In the genomic region with DNA sequence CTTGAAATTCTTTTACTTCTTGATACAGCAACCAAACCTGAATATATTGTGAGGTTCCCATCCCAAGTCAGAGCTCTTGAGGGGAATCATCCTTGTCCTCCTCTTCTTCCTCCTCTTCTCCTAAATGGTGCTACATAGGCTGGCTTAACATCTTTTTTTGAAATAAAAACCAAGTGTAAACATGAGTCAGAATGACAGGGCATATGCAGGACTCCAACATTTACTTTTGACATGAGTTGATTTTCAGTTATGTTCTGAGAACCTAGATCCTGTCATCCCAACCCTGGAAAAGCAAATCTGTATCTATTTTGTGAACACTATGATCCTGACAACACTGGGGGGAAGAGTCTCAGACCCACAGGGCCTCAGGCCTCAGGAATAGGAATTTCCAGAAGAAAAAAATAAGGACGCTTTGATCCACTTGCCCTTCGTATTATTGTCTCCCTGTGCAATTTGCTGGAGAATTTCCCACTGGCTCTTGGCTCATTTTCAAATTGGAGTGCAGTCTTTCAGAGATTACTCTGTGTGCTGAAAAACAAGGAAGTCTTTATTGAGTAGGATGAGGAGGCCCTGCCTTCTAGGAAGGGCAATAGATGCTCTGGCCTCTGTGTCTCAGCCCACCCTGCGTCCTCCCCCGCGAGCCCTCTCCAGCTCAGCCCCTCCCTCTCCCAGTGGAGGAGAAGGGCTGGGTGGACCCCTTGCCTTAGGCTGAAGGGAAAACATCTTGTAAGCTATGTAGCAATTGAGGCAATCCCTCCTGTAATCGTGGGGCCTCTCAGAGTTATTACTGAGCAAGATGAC, we compare ENCODE assay signal across 12 cellular contexts.
DNase-seq lines count a peak whose midpoint lies in the region; ATAC-seq and TF ChIP-seq lines count a peak whose summit lies in the region.
"Had no signal": no experiment of that assay in that cellular context is flagged by ENCODE, and none has a peak within 500 bp of the region (broad histone marks: within the 10 kb centered on the region; RNA-seq: fewer than 3 reads in every experiment).

No MANE protein-coding gene starts in this region.

- H3K4me2 ChIP-seq in mammary epithelial cell (ENCODE audit: insufficient read depth, low read depth, low read length): peak overlapping the region; percentile 0

- no peak overlapping the region for H3K9ac ChIP-seq in mammary epithelial cell (ENCODE audit: insufficient read depth, low read length)

- no peaks in the 10 kb centered on the region for H4K20me1 ChIP-seq in mammary epithelial cell (ENCODE audit: insufficient read depth, low read length)

- H3K36me3 Mint-ChIP-seq in activated T-cell treated with anti-CD3 and anti-CD28 coated beads, Interleukin-2, amount 50 U/mL, for 4 hours (ENCODE audit: insufficient read depth): no peaks in the 10 kb centered on the region

- no peaks in the 10 kb centered on the region for H3K4me1 Mint-ChIP-seq in activated T-cell treated with anti-CD3 and anti-CD28 coated beads, Interleukin-2, amount 50 U/mL, for 4 hours (ENCODE audit: low read depth)

- H3K9me3 Mint-ChIP-seq in activated T-cell treated with anti-CD3 and anti-CD28 coated beads, Interleukin-2, amount 50 U/mL, for 4 hours: no peaks in the 10 kb centered on the region

- no TSS peak for BruUV-seq in mammary epithelial cell (replicated peaks; lab: Mats Ljungman, UMichigan)

- POLR2A ChIA-PET in HEK293 (lab: Yijun Ruan, JAX): no interaction called here

- H3K79me2 ChIP-seq in mammary epithelial cell (ENCODE audit: insufficient read depth, low read length): no peaks in the 10 kb centered on the region

- no peak overlapping the region for H3K4me3 ChIP-seq in HEK293 (ENCODE audit: low read depth, low read length)
- no peak overlapping the region for H3K4me3 ChIP-seq in mammary epithelial cell (replicated peaks in 1 of 3; ENCODE audit: insufficient read depth in 1 of 3, low read depth in 2 of 3, low read length in 3 of 3)

- dilution Hi-C loops in mammary epithelial cell (cut with HindIII; ENCODE audit: low sequenced_read_pairs): no loop called here

- CTCF ChIA-PET in HEK293 (lab: Yijun Ruan, JAX) (interaction anchor here (0.6 to 1.3 kb wide), 3 partner anchors 14 to 237 kb away, joined by 3 to 4 read pairs (median 3); no protein-coding TSS in a partner anchor), mammary epithelial cell (lab: Charles Lee; ENCODE audit: low non-redundant PET) (no interaction called here)

- TF ChIP-seq CTCF in HEK293 (tag by site-specific recombination; IDR thresholded peaks at IDR 0.05) (no peak), mammary epithelial cell (conservative IDR thresholded peaks at IDR 0.05 in 1 of 2, IDR thresholded peaks at IDR 0.05 in 1 of 2; ENCODE audit: extremely low read depth in 1 of 2, insufficient read depth in 1 of 2, low read depth in 1 of 2, low read length in 2 of 2) (no peak)

- no peaks in the 10 kb centered on the region for H3K36me3 ChIP-seq in HEK293 (ENCODE audit: control insufficient read depth in 2 of 2, insufficient read depth in 1 of 2, low read length in 2 of 2)
- no peaks in the 10 kb centered on the region for H3K36me3 ChIP-seq in mammary epithelial cell (ENCODE audit: insufficient read depth, low read length)

- no peak overlapping the region for H3K4me3 Mint-ChIP-seq in activated T-cell treated with anti-CD3 and anti-CD28 coated beads, Interleukin-2, amount 50 U/mL, for 4 hours

- in situ Hi-C loops in mammary epithelial cell (cut with MboI; ENCODE audit: low sequenced_read_pairs in 2 of 2): no loop called here

- no peaks in the 10 kb centered on the region for H3K27me3 ChIP-seq in mammary epithelial cell (ENCODE audit: insufficient read depth, low read length)

- no peak overlapping the region; the same call in 1 of the 2 replicates for H3K27ac ChIP-seq in HEK293 (ENCODE audit: extremely low read depth, low read depth, low read length)
- no peak overlapping the region for H3K27ac ChIP-seq in mammary epithelial cell (ENCODE audit: insufficient read depth, low read depth, low read length)

- peaks cover 21% of the 10 kb centered on the region for H3K4me1 ChIP-seq in HEK293 (ENCODE audit: control insufficient read depth, insufficient read depth, low read length)
- peaks cover 6% of the 10 kb centered on the region for H3K4me1 ChIP-seq in mammary epithelial cell (ENCODE audit: insufficient read depth, low read length)

- H3K9me3 ChIP-seq in HEK293 (ENCODE audit: control insufficient read depth, insufficient read depth, low read depth, low read length) (no peaks in the 10 kb centered on the region), mammary epithelial cell (replicated peaks; ENCODE audit: insufficient read depth, low read length) (no peaks in the 10 kb centered on the region)

- peaks cover 6% of the 10 kb centered on the region for H3K27me3 Mint-ChIP-seq in activated T-cell treated with anti-CD3 and anti-CD28 coated beads, Interleukin-2, amount 50 U/mL, for 4 hours (ENCODE audit: low read depth)

- DNase-seq in mammary epithelial cell (peak; percentile 26), inferior parietal cortex (ENCODE audit: extremely low spot score) (peak; percentile 89), stromal cell of bone marrow (ENCODE audit: low read depth) (peak; percentile 54), HCEC 1CT (no peak), posterior vena cava (ENCODE audit: low spot score) (no peak)
- DNase-seq in activated T-cell treated with anti-CD3 and anti-CD28 coated beads, Interleukin-2, amount 50 U/mL, for 4 hours: no peak
- DNase-seq: NCI-H526 treated with DMSO at 0.1 percent for 48 hours; stimulated activated naive CD4-positive, alpha-beta T cell treated with Interleukin-2 at 50 U/mL for 16 hours; T-helper 9 cell had no signal

- no peak overlapping the region for H2AFZ ChIP-seq in mammary epithelial cell (ENCODE audit: low read depth, low read length)

- WGBS in mammary epithelial cell (ENCODE audit: low coverage, missing lambda C conversion rate): 7% methylated on average over 3 of the region's 6 CpGs

- intact Hi-C loops in mammary epithelial cell (cut with micrococcal nuclease): loop anchor here (10.0 kb wide), 1 partner anchor 91 kb away; no protein-coding TSS in a partner anchor
- intact Hi-C loops in posterior vena cava (cut with DNase I): loop anchor here in 1 of 2 donors (5.0 kb wide), 1 partner anchor 117 kb away; no protein-coding TSS in a partner anchor

- no peak for ATAC-seq in GM18511 (IDR thresholded peaks at IDR 0.05; ENCODE audit: unreplicated experiment)
- no peak for ATAC-seq in activated T-cell treated with anti-CD3 and anti-CD28 coated beads, Interleukin-2, amount 50 U/mL, for 4 hours
- ATAC-seq: left lobe of liver had no signal

TF ChIP-seq in HEK293, 187 proteins besides CTCF, POLR2A, EP300 and RAD21 (continues in another document):
- 0 out of 2 replicates have a peak, but pooled peaks have one; percentile 36 for TF ChIP-seq ZFHX2 (tag by site-specific recombination; conservative IDR thresholded peaks at IDR 0.05)
- TF ChIP-seq, protein P1, sequence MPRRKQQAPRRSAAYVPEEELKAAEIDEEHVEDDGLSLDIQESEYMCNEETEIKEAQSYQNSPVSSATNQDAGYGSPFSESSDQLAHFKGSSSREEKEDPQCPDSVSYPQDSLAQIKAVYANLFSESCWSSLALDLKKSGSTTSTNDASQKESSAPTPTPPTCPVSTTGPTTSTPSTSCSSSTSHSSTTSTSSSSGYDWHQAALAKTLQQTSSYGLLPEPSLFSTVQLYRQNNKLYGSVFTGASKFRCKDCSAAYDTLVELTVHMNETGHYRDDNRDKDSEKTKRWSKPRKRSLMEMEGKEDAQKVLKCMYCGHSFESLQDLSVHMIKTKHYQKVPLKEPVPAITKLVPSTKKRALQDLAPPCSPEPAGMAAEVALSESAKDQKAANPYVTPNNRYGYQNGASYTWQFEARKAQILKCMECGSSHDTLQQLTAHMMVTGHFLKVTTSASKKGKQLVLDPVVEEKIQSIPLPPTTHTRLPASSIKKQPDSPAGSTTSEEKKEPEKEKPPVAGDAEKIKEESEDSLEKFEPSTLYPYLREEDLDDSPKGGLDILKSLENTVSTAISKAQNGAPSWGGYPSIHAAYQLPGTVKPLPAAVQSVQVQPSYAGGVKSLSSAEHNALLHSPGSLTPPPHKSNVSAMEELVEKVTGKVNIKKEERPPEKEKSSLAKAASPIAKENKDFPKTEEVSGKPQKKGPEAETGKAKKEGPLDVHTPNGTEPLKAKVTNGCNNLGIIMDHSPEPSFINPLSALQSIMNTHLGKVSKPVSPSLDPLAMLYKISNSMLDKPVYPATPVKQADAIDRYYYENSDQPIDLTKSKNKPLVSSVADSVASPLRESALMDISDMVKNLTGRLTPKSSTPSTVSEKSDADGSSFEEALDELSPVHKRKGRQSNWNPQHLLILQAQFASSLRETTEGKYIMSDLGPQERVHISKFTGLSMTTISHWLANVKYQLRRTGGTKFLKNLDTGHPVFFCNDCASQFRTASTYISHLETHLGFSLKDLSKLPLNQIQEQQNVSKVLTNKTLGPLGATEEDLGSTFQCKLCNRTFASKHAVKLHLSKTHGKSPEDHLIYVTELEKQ (tag by site-specific recombination; IDR thresholded peaks at IDR 0.05; ENCODE audit: borderline replicate concordance): no peak
- TF ChIP-seq, protein P2, sequence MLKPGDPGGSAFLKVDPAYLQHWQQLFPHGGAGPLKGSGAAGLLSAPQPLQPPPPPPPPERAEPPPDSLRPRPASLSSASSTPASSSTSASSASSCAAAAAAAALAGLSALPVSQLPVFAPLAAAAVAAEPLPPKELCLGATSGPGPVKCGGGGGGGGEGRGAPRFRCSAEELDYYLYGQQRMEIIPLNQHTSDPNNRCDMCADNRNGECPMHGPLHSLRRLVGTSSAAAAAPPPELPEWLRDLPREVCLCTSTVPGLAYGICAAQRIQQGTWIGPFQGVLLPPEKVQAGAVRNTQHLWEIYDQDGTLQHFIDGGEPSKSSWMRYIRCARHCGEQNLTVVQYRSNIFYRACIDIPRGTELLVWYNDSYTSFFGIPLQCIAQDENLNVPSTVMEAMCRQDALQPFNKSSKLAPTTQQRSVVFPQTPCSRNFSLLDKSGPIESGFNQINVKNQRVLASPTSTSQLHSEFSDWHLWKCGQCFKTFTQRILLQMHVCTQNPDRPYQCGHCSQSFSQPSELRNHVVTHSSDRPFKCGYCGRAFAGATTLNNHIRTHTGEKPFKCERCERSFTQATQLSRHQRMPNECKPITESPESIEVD (tag by site-specific recombination; IDR thresholded peaks at IDR 0.05): peak; percentile 14; the same call in 1 of the 2 replicates
- TF ChIP-seq, protein P3, sequence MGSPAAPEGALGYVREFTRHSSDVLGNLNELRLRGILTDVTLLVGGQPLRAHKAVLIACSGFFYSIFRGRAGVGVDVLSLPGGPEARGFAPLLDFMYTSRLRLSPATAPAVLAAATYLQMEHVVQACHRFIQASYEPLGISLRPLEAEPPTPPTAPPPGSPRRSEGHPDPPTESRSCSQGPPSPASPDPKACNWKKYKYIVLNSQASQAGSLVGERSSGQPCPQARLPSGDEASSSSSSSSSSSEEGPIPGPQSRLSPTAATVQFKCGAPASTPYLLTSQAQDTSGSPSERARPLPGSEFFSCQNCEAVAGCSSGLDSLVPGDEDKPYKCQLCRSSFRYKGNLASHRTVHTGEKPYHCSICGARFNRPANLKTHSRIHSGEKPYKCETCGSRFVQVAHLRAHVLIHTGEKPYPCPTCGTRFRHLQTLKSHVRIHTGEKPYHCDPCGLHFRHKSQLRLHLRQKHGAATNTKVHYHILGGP (tag by site-specific recombination; IDR thresholded peaks at IDR 0.05): no peak

Comparison
In these comparisons a context has a peak if more than half of its experiments do, and no peak if none do; other contexts are left out.
1. DNase-seq: peak in mammary epithelial cell (single experiment), inferior parietal cortex (single experiment) and stromal cell of bone marrow (single experiment); none in HCEC 1CT (single experiment), activated T-cell treated with anti-CD3 and anti-CD28 coated beads, Interleukin-2, amount 50 U/mL, for 4 hours (single experiment) and posterior vena cava (single experiment).